33 cellular contexts compared by ENCODE assay signal in genomic region chr7:107034553-107034952, GRCh38.
"Had no signal": no experiment of that assay in that cellular context is flagged by ENCODE, and none has a peak within 500 bp of the region (broad histone marks: within the 10 kb centered on the region; RNA-seq: fewer than 3 reads in every experiment).

No MANE protein-coding gene starts in this region.

- H3K27ac ChIP-seq: adrenal gland, ascending aorta, body of pancreas, brain microvascular endothelial cell, breast epithelium had no signal

- H3K4me1 ChIP-seq: adrenal gland, ascending aorta, body of pancreas, breast epithelium had no signal

- H3K27me3 ChIP-seq: adrenal gland, ascending aorta, body of pancreas, brain microvascular endothelial cell, breast epithelium, cardiac muscle cell had no signal

- ATAC-seq: activated naive CD4-positive, alpha-beta T cell treated with anti-CD3 and anti-CD28 coated beads, Interleukin-2, amount 50 U/mL, for 72 hours; activated naive CD8-positive, alpha-beta T cell treated with anti-CD3 and anti-CD28 coated beads, Interleukin-2, amount 50 U/mL, for 24 hours; activated T-cell treated with anti-CD3 and anti-CD28 coated beads, Interleukin-2, amount 50 U/mL, for 4 hours; activated T-cell treated with anti-CD3 and anti-CD28 coated beads, Interleukin-2, amount 50 U/mL, for 72 hours; activated T-helper 17 cell treated with anti-CD3 and anti-CD28 coated beads, Interleukin-2, amount 50 U/mL, for 72 hours; body of pancreas had no signal

- DNase-seq: activated effector memory CD4-positive, alpha-beta T cell treated with anti-CD3 and anti-CD28 coated beads, Interleukin-2, amount 50 U/mL, for 16 hours; activated effector memory CD4-positive, alpha-beta T cell treated with Interleukin-2 at 50 U/mL for 16 hours; activated gamma-delta T cell; activated gamma-delta T cell treated with Interleukin-2 at 50 U/mL for 16 hours; activated naive CD4-positive, alpha-beta T cell; activated naive CD4-positive, alpha-beta T cell treated with anti-CD3 and anti-CD28 coated beads for 36 hours; activated naive CD4-positive, alpha-beta T cell treated with anti-CD3 and anti-CD28 coated beads, Interleukin-2, amount 10 ng/mL, durations not matched to agents 7 days and 5 days; activated naive CD4-positive, alpha-beta T cell treated with anti-CD3 and anti-CD28 coated beads, Interleukin-2, amount 50 U/mL, for 16 hours; activated naive CD4-positive, alpha-beta T cell treated with Interleukin-2 at 50 U/mL for 16 hours; activated naive CD8-positive, alpha-beta T cell treated with anti-CD3 and anti-CD28 coated beads for 36 hours; activated naive CD8-positive, alpha-beta T cell treated with anti-CD3 and anti-CD28 coated beads, Interleukin-2, amount 10 ng/mL, durations not matched to agents 7 days and 5 days; activated naive CD8-positive, alpha-beta T cell treated with anti-CD3 and anti-CD28 coated beads, Interleukin-2, amount 50 U/mL, for 24 hours; activated T-cell treated with anti-CD3 and anti-CD28 coated beads, Interleukin-2, amount 50 U/mL, for 24 hours; activated T-cell treated with anti-CD3 and anti-CD28 coated beads, Interleukin-2, amount 50 U/mL, for 4 hours; activated T-cell treated with anti-CD3 and anti-CD28 coated beads, Interleukin-2, amount 50 U/mL, for 48 hours; activated T-cell treated with anti-CD3 and anti-CD28 coated beads, Interleukin-2, amount 50 U/mL, for 72 hours; adrenal gland; amniotic stem cell; amygdala; anterior cingulate cortex; aorta; body of pancreas; brain microvascular endothelial cell; caudate nucleus; central memory CD4-positive, alpha-beta T cell; cerebellar nuclear complex had no signal

- H3K36me3 ChIP-seq: adrenal gland, ascending aorta, brain microvascular endothelial cell, breast epithelium, cardiac muscle cell had no signal

- H3K9me3 ChIP-seq: adrenal gland, ascending aorta, body of pancreas, breast epithelium had no signal

- FAIRE-seq: astrocyte, bronchial epithelial cell had no signal

- H3K4me3 ChIP-seq: adrenal gland, ascending aorta, body of pancreas, breast epithelium, cardiac muscle cell had no signal
